Comparison of ENCODE assay signal across 15 cellular contexts in genomic region chr3:129051776-129052400, GRCh38. TPM values are rescaled to one million over a fixed set of nuclear protein-coding genes. Genes with fewer than 3 reads are reported as not detected.
DNase-seq lines count a peak whose midpoint lies in the region; ATAC-seq and TF ChIP-seq lines count a peak whose summit lies in the region.
"Had no signal": no experiment of that assay in that cellular context is flagged by ENCODE, and none has a peak within 500 bp of the region (broad histone marks: within the 10 kb centered on the region; RNA-seq: fewer than 3 reads in every experiment).

No MANE protein-coding gene starts in this region.

- peaks cover 4% of the 10 kb centered on the region for H3K36me3 Mint-ChIP-seq in effector memory CD8-positive, alpha-beta T cell (ENCODE audit: insufficient read depth)

- TF ChIP-seq POLR2A in upper lobe of left lung (IDR thresholded peaks at IDR 0.05) = peak in 1 of 4 donors; percentile 16

- peak overlapping the region; percentile 61 for H3K27ac ChIP-seq in lower lobe of right lung
- H3K27ac ChIP-seq in upper lobe of left lung = peak overlapping the region; percentile 15 to 73 (median 58)

- H3K27me3 Mint-ChIP-seq in effector memory CD8-positive, alpha-beta T cell = no peaks in the 10 kb centered on the region
- H3K27me3 Mint-ChIP-seq: activated CD4-positive, alpha-beta memory T cell treated with anti-CD3 and anti-CD28 coated beads for 36 hours; activated naive CD8-positive, alpha-beta T cell treated with anti-CD3 and anti-CD28 coated beads for 36 hours had no signal

- TF ChIP-seq EP300 in upper lobe of left lung (IDR thresholded peaks at IDR 0.05) = no peak

- H3K27me3 ChIP-seq in lower lobe of right lung (ENCODE audit: low read depth) = no peaks in the 10 kb centered on the region
- no peaks in the 10 kb centered on the region for H3K27me3 ChIP-seq in upper lobe of left lung

- no peaks in the 10 kb centered on the region for H3K9me3 Mint-ChIP-seq in effector memory CD8-positive, alpha-beta T cell

- no peak for TF ChIP-seq CTCF in epithelial cell of esophagus (IDR thresholded peaks at IDR 0.05; ENCODE audit: insufficient read depth, low read depth, low read length, missing control alignments)
- no peak for TF ChIP-seq CTCF in lower lobe of right lung (IDR thresholded peaks at IDR 0.05)
- TF ChIP-seq CTCF in upper lobe of left lung (IDR thresholded peaks at IDR 0.05) = no peak

- H3K4me3 ChIP-seq in epithelial cell of esophagus (ENCODE audit: low read length) (no peak overlapping the region), lower lobe of right lung (no peak overlapping the region), upper lobe of left lung (no peak overlapping the region)

- H3K4me1 ChIP-seq in lower lobe of right lung (peaks cover 33% of the 10 kb centered on the region), upper lobe of left lung (peaks cover 16 to 36% (median 29%) of the 10 kb centered on the region in 4 donors)

- peaks cover 6 to 9% of the 10 kb centered on the region in 2 donors for H3K4me1 Mint-ChIP-seq in effector memory CD8-positive, alpha-beta T cell (ENCODE audit: low read depth in 2 of 2)

- DNase-seq in NCI-H2029 (lab: John Stamatoyannopoulos, UW) = peak; percentile 38
- no peak for DNase-seq in NCI-H2029 treated with DMSO at 0.1 percent for 48 hours (lab: John Stamatoyannopoulos, UW)
- DNase-seq in epithelial cell of esophagus (ENCODE audit: low read depth) = peak; percentile 19
- DNase-seq in lower lobe of right lung = peak; percentile 67
- peak in 1 of 2 donors; percentile 72 for DNase-seq in upper lobe of left lung
- DNase-seq in effector memory CD8-positive, alpha-beta T cell = no peak
- no peak for DNase-seq in cerebellar nuclear complex (lab: John Stamatoyannopoulos, UW)
- no peak for DNase-seq in stimulated activated CD8-positive, alpha-beta memory T cell treated with anti-CD3 and anti-CD28 coated beads, Interleukin-4, amount 100 ng/mL, for 48 hours
- DNase-seq: 8988T; activated CD4-positive, alpha-beta memory T cell treated with anti-CD3 and anti-CD28 coated beads for 36 hours; activated naive CD8-positive, alpha-beta T cell treated with anti-CD3 and anti-CD28 coated beads for 36 hours; H9; T-helper 2 cell had no signal

- H3K27ac Mint-ChIP-seq in effector memory CD8-positive, alpha-beta T cell = no peak overlapping the region
- H3K27ac Mint-ChIP-seq: activated CD4-positive, alpha-beta memory T cell treated with anti-CD3 and anti-CD28 coated beads for 36 hours; activated naive CD8-positive, alpha-beta T cell treated with anti-CD3 and anti-CD28 coated beads for 36 hours had no signal

- no peak overlapping the region for H3K4me3 Mint-ChIP-seq in effector memory CD8-positive, alpha-beta T cell
- H3K4me3 Mint-ChIP-seq: activated CD4-positive, alpha-beta memory T cell treated with anti-CD3 and anti-CD28 coated beads for 36 hours; activated naive CD8-positive, alpha-beta T cell treated with anti-CD3 and anti-CD28 coated beads for 36 hours; H9 had no signal

- no peaks in the 10 kb centered on the region for H3K9me3 ChIP-seq in lower lobe of right lung
- H3K9me3 ChIP-seq in upper lobe of left lung = no peaks in the 10 kb centered on the region

- intact Hi-C loops in lower lobe of right lung (cut with DNase I) = no loop called here

- 45 to 61% methylated on average over 5 of the region's 5 CpGs for WGBS in upper lobe of left lung, 2 donors

- H3K36me3 ChIP-seq in lower lobe of right lung = no peaks in the 10 kb centered on the region
- no peaks in the 10 kb centered on the region for H3K36me3 ChIP-seq in upper lobe of left lung

- ATAC-seq in lower lobe of right lung = peak; percentile 75 to 77
- peak; percentile 52 to 59 for ATAC-seq in upper lobe of left lung (ENCODE audit: low FRiP score in 2 of 2)
- ATAC-seq in effector memory CD8-positive, alpha-beta T cell (replicated peaks) = no peak

RNA-seq across cellular contexts. Expression of gene GP9, which starts 8.7 kb away (rescaled TPM):
- 2.6 TPM for total RNA-seq in lower lobe of right lung
- 10 to 100 TPM in 1 of 6 donors, 1 to 10 TPM in 2, under 1 TPM in 2, not detected in 1; 0.47 to 12.0 (median 4.3) TPM for total RNA-seq in upper lobe of left lung
- total RNA-seq: activated CD4-positive, alpha-beta memory T cell treated with anti-CD3 and anti-CD28 coated beads for 36 hours; activated naive CD8-positive, alpha-beta T cell treated with anti-CD3 and anti-CD28 coated beads for 36 hours; H9; OCI-LY7; pulmonary artery endothelial cell had no signal

RNA-seq across cellular contexts. Expression of gene EFCC1, which starts 50.8 kb away (rescaled TPM):
- total RNA-seq in lower lobe of right lung = 12.1 TPM
- total RNA-seq in upper lobe of left lung = 10 to 100 TPM in 3 of 6 donors, 1 to 10 TPM in 3; 3.1 to 20.6 (median 11.4) TPM
- total RNA-seq: OCI-LY7 had no signal

RNA-seq across cellular contexts. Expression of gene CFAP92, which starts 58.0 kb away (rescaled TPM):
- total RNA-seq in lower lobe of right lung (2.0 TPM), upper lobe of left lung (10 to 100 TPM in 2 of 6 donors, 1 to 10 TPM in 3, under 1 TPM in 1; 0.66 to 21.3 (median 5.0) TPM)

Comparison
In these comparisons a context has a peak if more than half of its experiments do, and no peak if none do; other contexts are left out.
1. DNase-seq: peak in NCI-H2029 (single experiment), epithelial cell of esophagus (single experiment) and lower lobe of right lung (single experiment); none in NCI-H2029 treated with DMSO at 0.1 percent for 48 hours (single experiment), effector memory CD8-positive, alpha-beta T cell (0 of 3), cerebellar nuclear complex (0 of 2) and stimulated activated CD8-positive, alpha-beta memory T cell treated with anti-CD3 and anti-CD28 coated beads, Interleukin-4, amount 100 ng/mL, for 48 hours (single experiment).